Comparison of ENCODE assay signal across 8 cellular contexts in the genomic region with DNA sequence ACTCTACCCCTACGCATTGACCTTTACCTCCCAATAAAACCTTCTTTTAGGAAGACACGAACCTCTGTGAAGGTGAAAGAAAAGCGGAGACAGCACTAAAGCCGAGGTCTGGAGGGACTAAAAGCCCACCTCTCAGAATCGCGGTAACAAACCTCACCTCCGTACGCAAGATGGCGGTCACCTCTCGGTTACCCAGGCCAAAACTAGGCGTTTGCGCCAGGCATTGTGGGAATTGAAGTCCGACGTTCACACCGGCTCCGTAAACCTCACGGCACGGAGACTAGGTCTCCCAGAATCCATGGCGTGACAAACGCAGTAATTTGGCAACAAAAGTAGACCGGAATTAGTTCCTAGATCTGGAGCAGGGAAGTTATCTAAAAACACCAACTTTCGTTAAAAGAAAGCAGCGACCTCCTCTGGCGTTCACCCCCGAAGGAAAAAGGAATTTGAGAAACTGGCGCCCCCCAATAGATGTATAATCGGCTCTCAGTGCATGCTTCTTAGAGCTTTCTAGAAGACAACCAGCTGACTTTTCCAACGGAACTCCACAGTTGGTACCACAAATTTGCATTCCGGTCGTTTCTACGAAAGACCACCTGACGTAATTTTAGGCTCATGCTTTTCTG. TPM values are rescaled to one million over a fixed set of nuclear protein-coding genes. Genes with fewer than 3 reads are reported as not detected.
DNase-seq lines count a peak whose midpoint lies in the region; ATAC-seq and TF ChIP-seq lines count a peak whose summit lies in the region.

N4BP2L2 (minus strand) TSS at position 175 of the 626 bp plus-strand sequence. CDS start 1,768 bp downstream, outside the sequence.

- H3K27ac ChIP-seq in KOPT-K1 (ENCODE audit: low read depth, low read length, poor library complexity, severe bottlenecking) (peak within 1 kb of the TSS; percentile 86), Peyer's patch (peak within 1 kb of the TSS; percentile 86 to 96 (median 92)), muscle layer of colon (ENCODE audit: low read depth, low read length) (peak within 1 kb of the TSS; percentile 92)

- peak; percentile 97 for ATAC-seq in GM21786 (IDR thresholded peaks at IDR 0.05; ENCODE audit: unreplicated experiment)
- peak; percentile 99 for ATAC-seq in esophagus mucosa

- H3K4me3 ChIP-seq in Peyer's patch, result peak within 1 kb of the TSS; percentile 66 to 85 (median 74)
- H3K4me3 ChIP-seq in muscle layer of colon (ENCODE audit: low read depth in 1 of 2, low read length in 2 of 2), result peak within 1 kb of the TSS; percentile 92 to 98

- no peak for TF ChIP-seq POLR2A in Peyer's patch (IDR thresholded peaks at IDR 0.05)

- H3K9ac ChIP-seq in muscle layer of colon (ENCODE audit: low read length), result peak within 1 kb of the TSS; percentile 97

- peaks cover 0 to 26% (median 9%) of the 10 kb centered on the region in 4 donors for H3K4me1 ChIP-seq in Peyer's patch
- peaks cover 29% of the 10 kb centered on the region for H3K4me1 ChIP-seq in muscle layer of colon (ENCODE audit: insufficient read depth, low read length)

- TF ChIP-seq CTCF in Peyer's patch (IDR thresholded peaks at IDR 0.05), result peak in 1 of 6 experiments; percentile 4

- H3K27me3 ChIP-seq in Peyer's patch, result no peaks in the 10 kb centered on the region
- H3K27me3 ChIP-seq in muscle layer of colon (ENCODE audit: control insufficient read depth in 1 of 2, insufficient read depth in 2 of 2, low read length in 2 of 2), result no peaks in the 10 kb centered on the region

- H3K9me3 ChIP-seq in KOPT-K1 (ENCODE audit: insufficient read depth, low read length, poor library complexity, severe bottlenecking) (no peaks in the 10 kb centered on the region), Peyer's patch (no peaks in the 10 kb centered on the region), muscle layer of colon (ENCODE audit: low read length) (no peaks in the 10 kb centered on the region)

- H3K36me3 ChIP-seq in KOPT-K1 (ENCODE audit: insufficient read depth, low read length) (peaks cover 30% of the 10 kb centered on the region), Peyer's patch (peaks cover 0 to 15% (median 0%) of the 10 kb centered on the region in 3 donors), muscle layer of colon (ENCODE audit: insufficient read depth, low read length) (peaks cover 11% of the 10 kb centered on the region)

- DNase-seq in DMS79 treated with DMSO at 0.1 percent for 48 hours (lab: John Stamatoyannopoulos, UW), result peak; percentile 86
- peak; percentile 87 to 97 (median 92) for DNase-seq in Peyer's patch
- peak; percentile 90 to 91 for DNase-seq in activated T-cell treated with anti-CD3 and anti-CD28 coated beads, Interleukin-2, amount 50 U/mL, for 48 hours
- DNase-seq in stimulated activated CD8-positive, alpha-beta memory T cell treated with anti-CD3 and anti-CD28 coated beads, Interleukin-7, amount 100 ng/mL, for 24 hours (ENCODE audit: low read depth), result peak; percentile 80

RNA-seq across cellular contexts. Expression of gene N4BP2L2, which starts in this region (rescaled TPM):
- total RNA-seq in Peyer's patch (100 to 1,000 TPM; 159 to 263 (median 205) TPM), esophagus mucosa (46.1 TPM)

Comparison
In these comparisons a context has a peak if more than half of its experiments do, and no peak if none do; other contexts are left out.
1. Peak in every context shown above with its lines: DNase-seq, ATAC-seq, H3K4me3 ChIP-seq and H3K27ac ChIP-seq.